ENCODE assay signal across 8 cellular contexts in genomic region chr14:44963775-44964380, GRCh38. TPM values are rescaled to one million over a fixed set of nuclear protein-coding genes. Genes with fewer than 3 reads are reported as not detected.
DNase-seq lines count a peak whose midpoint lies in the region; FAIRE-seq and TF ChIP-seq lines count a peak whose summit lies in the region.

No MANE protein-coding gene starts in this region.

- intact Hi-C loops in activated T-helper 1 cell treated with anti-CD3 and anti-CD28 coated beads, Interleukin-12 subunit alpha, Interleukin-12 subunit beta, Interleukin-2, Interleukin-4 antibody, amounts not matched to agents 30 ng/mL and 10 ng/mL and 1 ng/mL, durations not matched to agents 14 hours and 24 hours and 36 hours (cut with micrococcal nuclease), result loop anchor here (1.0 kb wide), 1 partner anchor 7 kb away; no protein-coding TSS in a partner anchor

- H3K27me3 ChIP-seq in DOHH2 (ENCODE audit: control insufficient read depth, low read length) (no peaks in the 10 kb centered on the region), endocrine pancreas (ENCODE audit: control insufficient read depth, insufficient read depth, low read length) (no peaks in the 10 kb centered on the region)

- no peak for TF ChIP-seq POLR2A in GM12892 (IDR thresholded peaks at IDR 0.05; ENCODE audit: low read depth, low read length)

- no peak for FAIRE-seq in GM12892 (lab: Jason Lieb, UNC)

- H3K4me1 ChIP-seq in DOHH2 (ENCODE audit: control insufficient read depth, low read length) (peaks cover 34% of the 10 kb centered on the region), endocrine pancreas (ENCODE audit: control insufficient read depth, insufficient read depth, low read length) (peaks cover 16% of the 10 kb centered on the region)

- peaks cover 95% of the 10 kb centered on the region for H3K79me2 ChIP-seq in DOHH2 (ENCODE audit: control insufficient read depth, low read length)

- H3K4me1 Mint-ChIP-seq in neural crest cell, result peaks cover 65% of the 10 kb centered on the region
- H3K4me1 Mint-ChIP-seq in activated T-helper 1 cell treated with anti-CD3 and anti-CD28 coated beads, Interleukin-12 subunit alpha, Interleukin-12 subunit beta, Interleukin-2, Interleukin-4 antibody, amounts not matched to agents 30 ng/mL and 10 ng/mL and 1 ng/mL, durations not matched to agents 14 hours and 24 hours and 36 hours (ENCODE audit: low read depth), result peaks cover 58% of the 10 kb centered on the region

- peak overlapping the region; percentile 96 for H3K4me3 ChIP-seq in DOHH2 (ENCODE audit: low read length)
- peak overlapping the region; percentile 100 for H3K4me3 ChIP-seq in endocrine pancreas (ENCODE audit: control insufficient read depth, insufficient read depth, low read length)

- peaks cover 2% of the 10 kb centered on the region; the same call in 1 of the 2 replicates for H4K20me1 ChIP-seq in DOHH2 (ENCODE audit: control insufficient read depth, insufficient read depth, low read depth, low read length)

- peak overlapping the region; percentile 52 for H3K9ac ChIP-seq in endocrine pancreas (ENCODE audit: control insufficient read depth, insufficient read depth, low read length)

- TF ChIP-seq CTCF in DOHH2 (IDR thresholded peaks at IDR 0.05; ENCODE audit: low read depth, low read length, poor library complexity, severe bottlenecking) (no peak), neural crest cell (conservative IDR thresholded peaks at IDR 0.05) (no peak)

- H3K36me3 ChIP-seq in DOHH2 (ENCODE audit: control insufficient read depth, low read length) (peaks cover 17% of the 10 kb centered on the region), endocrine pancreas (ENCODE audit: control insufficient read depth, insufficient read depth, low read length) (no peaks in the 10 kb centered on the region)

- H3F3A ChIP-seq in DOHH2 (ENCODE audit: control insufficient read depth, insufficient read depth), result no peaks in the 10 kb centered on the region

- no peak overlapping the region for H3K4me3 Mint-ChIP-seq in neural crest cell
- no peak overlapping the region for H3K4me3 Mint-ChIP-seq in activated T-helper 1 cell treated with anti-CD3 and anti-CD28 coated beads, Interleukin-12 subunit alpha, Interleukin-12 subunit beta, Interleukin-2, Interleukin-4 antibody, amounts not matched to agents 30 ng/mL and 10 ng/mL and 1 ng/mL, durations not matched to agents 14 hours and 24 hours and 36 hours

- no peak overlapping the region for H3K27ac ChIP-seq in DOHH2 (ENCODE audit: low read depth, low read length)

- no peaks in the 10 kb centered on the region for H3K27me3 Mint-ChIP-seq in neural crest cell (ENCODE audit: low read depth)
- no peaks in the 10 kb centered on the region for H3K27me3 Mint-ChIP-seq in activated T-helper 1 cell treated with anti-CD3 and anti-CD28 coated beads, Interleukin-12 subunit alpha, Interleukin-12 subunit beta, Interleukin-2, Interleukin-4 antibody, amounts not matched to agents 30 ng/mL and 10 ng/mL and 1 ng/mL, durations not matched to agents 14 hours and 24 hours and 36 hours (ENCODE audit: insufficient read depth)

- H3K9me3 Mint-ChIP-seq in neural crest cell, result peaks cover 5% of the 10 kb centered on the region
- no peaks in the 10 kb centered on the region for H3K9me3 Mint-ChIP-seq in activated T-helper 1 cell treated with anti-CD3 and anti-CD28 coated beads, Interleukin-12 subunit alpha, Interleukin-12 subunit beta, Interleukin-2, Interleukin-4 antibody, amounts not matched to agents 30 ng/mL and 10 ng/mL and 1 ng/mL, durations not matched to agents 14 hours and 24 hours and 36 hours

- no peaks in the 10 kb centered on the region for H3K9me2 ChIP-seq in DOHH2 (replicated peaks; ENCODE audit: control insufficient read depth, low read length)

- DNase-seq in NAMALWA (ENCODE audit: low spot score), result peak; percentile 28
- no peak for DNase-seq in neural crest cell (ENCODE audit: low read depth, low spot score)
- no peak for DNase-seq in NCI-H2227 (lab: John Stamatoyannopoulos, UW; ENCODE audit: unreplicated experiment)
- DNase-seq in stimulated activated naive CD4-positive, alpha-beta T cell treated with Interleukin-2 at 50 U/mL for 16 hours (lab: John Stamatoyannopoulos, UW), result no peak
- DNase-seq in GM12892 (ENCODE audit: insufficient read length), result no peak
- DNase-seq in activated T-helper 1 cell treated with anti-CD3 and anti-CD28 coated beads, Interleukin-12 subunit alpha, Interleukin-12 subunit beta, Interleukin-2, Interleukin-4 antibody, amounts not matched to agents 30 ng/mL and 10 ng/mL and 1 ng/mL, durations not matched to agents 14 hours and 24 hours and 36 hours (ENCODE audit: low spot score), result no peak

- H3K4me2 ChIP-seq in DOHH2 (ENCODE audit: low read length), result peak overlapping the region; percentile 81

- peak overlapping the region; percentile 37 for H3K27ac Mint-ChIP-seq in neural crest cell (ENCODE audit: unreplicated experiment)
- no peak overlapping the region for H3K27ac Mint-ChIP-seq in activated T-helper 1 cell treated with anti-CD3 and anti-CD28 coated beads, Interleukin-12 subunit alpha, Interleukin-12 subunit beta, Interleukin-2, Interleukin-4 antibody, amounts not matched to agents 30 ng/mL and 10 ng/mL and 1 ng/mL, durations not matched to agents 14 hours and 24 hours and 36 hours

- peaks cover 12% of the 10 kb centered on the region for H3K36me3 Mint-ChIP-seq in neural crest cell (ENCODE audit: low read depth)
- peaks cover 18% of the 10 kb centered on the region for H3K36me3 Mint-ChIP-seq in activated T-helper 1 cell treated with anti-CD3 and anti-CD28 coated beads, Interleukin-12 subunit alpha, Interleukin-12 subunit beta, Interleukin-2, Interleukin-4 antibody, amounts not matched to agents 30 ng/mL and 10 ng/mL and 1 ng/mL, durations not matched to agents 14 hours and 24 hours and 36 hours (ENCODE audit: low read depth)

- H3K9me3 ChIP-seq in DOHH2 (ENCODE audit: control insufficient read depth, insufficient read depth, low read length) (no peaks in the 10 kb centered on the region), endocrine pancreas (ENCODE audit: control insufficient read depth, low read length) (no peaks in the 10 kb centered on the region)

RNA-seq across cellular contexts. Expression of gene TOGARAM1, which starts 1.9 kb away (rescaled TPM):
- total RNA-seq in neural crest cell, result 14.2 and 15.7 TPM in 2 replicates
- 8.1 TPM for polyA plus RNA-seq in GM12892 (2012; ENCODE audit: missing spikeins)
- total RNA-seq in activated T-helper 1 cell treated with anti-CD3 and anti-CD28 coated beads, Interleukin-12 subunit alpha, Interleukin-12 subunit beta, Interleukin-2, Interleukin-4 antibody, amounts not matched to agents 30 ng/mL and 10 ng/mL and 1 ng/mL, durations not matched to agents 14 hours and 24 hours and 36 hours, result 9.3 TPM in 2 replicates

RNA-seq across cellular contexts. Expression of gene KLHL28, which starts 2.1 kb away (rescaled TPM):
- 13.7 and 15.8 TPM in 2 replicates for total RNA-seq in neural crest cell
- 7.3 TPM for polyA plus RNA-seq in GM12892 (2012; ENCODE audit: missing spikeins)
- 15.9 and 16.9 TPM in 2 replicates for total RNA-seq in activated T-helper 1 cell treated with anti-CD3 and anti-CD28 coated beads, Interleukin-12 subunit alpha, Interleukin-12 subunit beta, Interleukin-2, Interleukin-4 antibody, amounts not matched to agents 30 ng/mL and 10 ng/mL and 1 ng/mL, durations not matched to agents 14 hours and 24 hours and 36 hours
